Comparison of ENCODE assay signal across 8 cellular contexts in genomic region chr22:28029201-28029948, GRCh38.
A peak's percentile ranks its signal among the peaks of the same experiment; 100 is the strongest.
DNase-seq lines count a peak whose midpoint lies in the region; TF ChIP-seq lines count a peak whose summit lies in the region.

No MANE protein-coding gene starts in this region.

- no peak overlapping the region for H3K27ac Mint-ChIP-seq in HFFc6

- no peak overlapping the region for H3K4me3 Mint-ChIP-seq in HFFc6

- H3K27me3 Mint-ChIP-seq in HFFc6 (ENCODE audit: insufficient read depth), result peaks cover 7% of the 10 kb centered on the region

- DNase-seq in H7 (peak; percentile 36), NCI-H446 treated with DMSO at 0.1 percent for 48 hours (lab: John Stamatoyannopoulos, UW) (peak; percentile 89), fibroblast of mammary gland (ENCODE audit: low read depth) (peak; percentile 41), AG20443 (ENCODE audit: low spot score) (no peak), HFFc6 (no peak), AML-193 (lab: John Stamatoyannopoulos, UW) (no peak), NOMO-1 treated with dmso at 0.1 percent for 144 hours (lab: John Stamatoyannopoulos, UW; ENCODE audit: unreplicated experiment) (no peak)

- H3K4me3 ChIP-seq in H7 (ENCODE audit: insufficient read depth, low read depth, low read length), result no peak overlapping the region
- H3K4me3 ChIP-seq in fibroblast of mammary gland (ENCODE audit: control insufficient read depth, low read depth, low read length), result no peak overlapping the region
- no peak overlapping the region for H3K4me3 ChIP-seq in rectal smooth muscle tissue (ENCODE audit: low read length)

- H3K4me1 ChIP-seq in rectal smooth muscle tissue (ENCODE audit: control insufficient read depth, insufficient read depth, low read length), result peaks cover 25% of the 10 kb centered on the region

- H3K27ac ChIP-seq in rectal smooth muscle tissue (ENCODE audit: low read depth, low read length), result peak overlapping the region; percentile 26

- H3K36me3 ChIP-seq in H7 (replicated peaks; ENCODE audit: control insufficient read depth, insufficient read depth, low read length) (no peaks in the 10 kb centered on the region), rectal smooth muscle tissue (ENCODE audit: control insufficient read depth, insufficient read depth, low read length) (no peaks in the 10 kb centered on the region)

- no peaks in the 10 kb centered on the region for H3K9me3 Mint-ChIP-seq in HFFc6

- no peak for TF ChIP-seq CTCF in fibroblast of mammary gland (conservative IDR thresholded peaks at IDR 0.05; ENCODE audit: control insufficient read depth, insufficient read depth, low read depth, low read length)
- no peak for TF ChIP-seq CTCF in HFFc6 (IDR thresholded peaks at IDR 0.05)

- H3K36me3 Mint-ChIP-seq in HFFc6 (ENCODE audit: low read depth), result no peaks in the 10 kb centered on the region

- no peak overlapping the region for H3K9ac ChIP-seq in rectal smooth muscle tissue (ENCODE audit: low read length)

- peaks cover 5% of the 10 kb centered on the region for H3K4me1 Mint-ChIP-seq in HFFc6 (ENCODE audit: low read depth)

- no peaks in the 10 kb centered on the region for H3K27me3 ChIP-seq in H7 (ENCODE audit: control insufficient read depth, insufficient read depth, low read length)
- no peaks in the 10 kb centered on the region for H3K27me3 ChIP-seq in rectal smooth muscle tissue (ENCODE audit: control insufficient read depth, insufficient read depth, low read length)

Comparison
In these comparisons a context has a peak if more than half of its experiments do, and no peak if none do; other contexts are left out.
1. DNase-seq: peak in H7 (single experiment), NCI-H446 treated with DMSO at 0.1 percent for 48 hours (single experiment) and fibroblast of mammary gland (single experiment); none in AG20443 (single experiment), HFFc6 (single experiment), AML-193 (0 of 2) and NOMO-1 treated with dmso at 0.1 percent for 144 hours (single experiment).